Comparison of ENCODE assay signal across 18 cellular contexts in the genomic region with DNA sequence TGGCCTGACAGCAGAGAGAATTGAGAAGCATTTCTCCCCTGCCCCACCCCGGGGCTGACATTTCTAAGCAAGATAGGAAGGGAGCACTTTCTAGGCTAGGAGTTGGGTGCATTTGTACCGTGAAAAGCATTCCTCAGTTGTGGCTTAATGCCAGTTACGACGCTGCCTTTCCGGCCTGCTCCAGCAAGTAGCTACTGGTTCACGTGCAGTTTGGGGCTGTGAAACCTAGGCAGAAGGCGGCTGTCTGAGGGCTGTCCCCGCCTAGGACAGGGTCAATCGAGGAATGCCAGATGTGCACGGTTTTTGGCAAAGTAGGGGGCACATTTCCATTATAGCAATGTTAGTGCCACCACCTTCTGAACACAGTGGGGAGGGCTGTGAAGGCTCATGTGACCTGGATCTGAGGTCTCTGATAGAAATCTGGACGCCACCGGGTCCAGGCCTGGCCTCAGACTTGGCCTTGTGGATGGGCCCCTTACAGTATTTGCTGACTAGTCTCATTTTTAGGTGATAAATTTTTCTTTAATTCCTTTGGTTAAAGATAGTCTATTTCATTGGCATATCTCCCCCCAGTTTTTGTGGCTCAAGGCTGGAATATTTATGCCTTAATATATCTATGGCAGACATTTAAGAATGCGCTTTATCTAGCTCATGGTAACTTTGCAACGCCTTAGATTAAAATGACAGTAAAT.
DNase-seq lines count a peak whose midpoint lies in the region; ATAC-seq, FAIRE-seq and TF ChIP-seq lines count a peak whose summit lies in the region.
"Had no signal": no experiment of that assay in that cellular context is flagged by ENCODE, and none has a peak within 500 bp of the region (broad histone marks: within the 10 kb centered on the region; RNA-seq: fewer than 3 reads in every experiment).

No MANE protein-coding gene starts in this region.

- H3K4me2 ChIP-seq in H1 (ENCODE audit: insufficient read depth in 1 of 2, low read depth in 2 of 2, low read length in 2 of 2) (no peak overlapping the region), keratinocyte (ENCODE audit: control insufficient read depth, extremely low read depth, insufficient read depth, low read depth, low read length) (peak overlapping the region; percentile 22)
- H3K4me2 ChIP-seq: BLaER1 treated with 17β-estradiol and CSF1 and Interleukin-3, amounts not matched to agents 10 nM and 100 nM had no signal

- no peak overlapping the region for H3K4me3 Mint-ChIP-seq in activated CD8-positive, alpha-beta memory T cell treated with anti-CD3 and anti-CD28 coated beads, Interleukin-2, amount 10 ng/mL, durations not matched to agents 7 days and 5 days

- peaks cover 25% of the 10 kb centered on the region for H3K4me1 Mint-ChIP-seq in activated CD8-positive, alpha-beta memory T cell treated with anti-CD3 and anti-CD28 coated beads, Interleukin-2, amount 10 ng/mL, durations not matched to agents 7 days and 5 days

- no peak overlapping the region for H3K18ac ChIP-seq in H1 (ENCODE audit: extremely low read depth, low read length)

- H3K9me3 ChIP-seq in H1 (ENCODE audit: insufficient read depth in 2 of 2, low read depth in 1 of 2, low read length in 1 of 2) (no peaks in the 10 kb centered on the region), keratinocyte (ENCODE audit: control insufficient read depth, low read depth, low read length) (no peaks in the 10 kb centered on the region), thoracic aorta (no peaks in the 10 kb centered on the region), HAP-1 (no peaks in the 10 kb centered on the region)
- H3K9me3 ChIP-seq: Peyer's patch had no signal

- POLR2A ChIA-PET in H1 (lab: Charles Lee; ENCODE audit: partially characterized antibody): no interaction called here

- H3K14ac ChIP-seq in H1 (ENCODE audit: insufficient read length): no peak overlapping the region

- H2BK20ac ChIP-seq in H1 (ENCODE audit: low read length): no peak overlapping the region

- H3K23ac ChIP-seq in H1 (ENCODE audit: insufficient read length): no peak overlapping the region

- H3K79me2 ChIP-seq in H1 (ENCODE audit: control insufficient read depth in 1 of 2, insufficient read depth in 2 of 2, low read length in 2 of 2) (no peaks in the 10 kb centered on the region), keratinocyte (ENCODE audit: control insufficient read depth, insufficient read depth, low read length) (no peaks in the 10 kb centered on the region)

- no peak overlapping the region for H3K27ac Mint-ChIP-seq in activated CD8-positive, alpha-beta memory T cell treated with anti-CD3 and anti-CD28 coated beads, Interleukin-2, amount 10 ng/mL, durations not matched to agents 7 days and 5 days

- WGBS in H1 (ENCODE audit: extremely low coverage in 1 of 2, insufficient coverage in 1 of 2, insufficient read length in 1 of 2, insufficient replicate concordance in 2 of 2, low coverage in 1 of 2, low lambda C conversion rate in 2 of 2, missing lambda C conversion rate in 1 of 2), 2 experiments: 90% methylated on average over 14 of the region's 14 CpGs; no CpG with 5 or more reads in 1 of the 2 experiments

- no peak for TF ChIP-seq RAD21 in H1 (IDR thresholded peaks at IDR 0.05 in 1 of 2, conservative IDR thresholded peaks at IDR 0.05 in 1 of 2; ENCODE audit: low read depth in 2 of 2, low read length in 2 of 2)

- H3K4me1 ChIP-seq in H1 (replicated peaks in 1 of 4; ENCODE audit: control insufficient read depth in 3 of 4, insufficient read depth in 4 of 4, low read length in 3 of 4) (peaks cover 0 to 9% (median 6%) of the 10 kb centered on the region in 4 experiments; a peak in 6 of 7 replicates), keratinocyte (ENCODE audit: control insufficient read depth, extremely low read depth, insufficient read depth, low read length) (peaks cover 37% of the 10 kb centered on the region), thoracic aorta (ENCODE audit: control insufficient read depth in 1 of 2, low read depth in 2 of 2) (peaks cover 5 to 24% of the 10 kb centered on the region in 2 donors), HAP-1 (peaks cover 7% of the 10 kb centered on the region)

- H4K20me1 ChIP-seq in H1 (replicated peaks in 1 of 2; ENCODE audit: control insufficient read depth in 1 of 2, insufficient read depth in 2 of 2, low read length in 2 of 2) (no peaks in the 10 kb centered on the region), keratinocyte (ENCODE audit: control insufficient read depth, extremely low read depth, insufficient read depth, low read length) (no peaks in the 10 kb centered on the region)

- ATAC-seq in activated CD8-positive, alpha-beta memory T cell treated with anti-CD3 and anti-CD28 coated beads, Interleukin-2, amount 10 ng/mL, durations not matched to agents 7 days and 5 days: no peak
- ATAC-seq in thoracic aorta (ENCODE audit: insufficient number of reproducible peaks, low FRiP score, low read depth): no peak

- no peaks in the 10 kb centered on the region for H3K9me3 Mint-ChIP-seq in activated CD8-positive, alpha-beta memory T cell treated with anti-CD3 and anti-CD28 coated beads, Interleukin-2, amount 10 ng/mL, durations not matched to agents 7 days and 5 days (ENCODE audit: low read depth)

- H3K4me3 ChIP-seq in H1 (ENCODE audit: extremely low read depth in 1 of 4, insufficient read depth in 2 of 4, low read depth in 3 of 4, low read length in 4 of 4) (no peak overlapping the region), keratinocyte (ENCODE audit: control insufficient read depth in 2 of 3, extremely low read depth in 1 of 3, insufficient read depth in 2 of 3, low read depth in 1 of 3, low read length in 3 of 3) (no peak overlapping the region), thoracic aorta (no peak overlapping the region), HAP-1 (no peak overlapping the region)
- H3K4me3 ChIP-seq: BLaER1 treated with 17β-estradiol and CSF1 and Interleukin-3, amounts not matched to agents 10 nM and 100 nM; Peyer's patch had no signal

- H4K91ac ChIP-seq in H1 (replicated peaks; ENCODE audit: insufficient read length, low read length): no peak overlapping the region

- H3K9me1 ChIP-seq in keratinocyte (ENCODE audit: control insufficient read depth, extremely low read depth, insufficient read depth, low read length): no peaks in the 10 kb centered on the region

- dilution Hi-C loops in keratinocyte (cut with MboI; ENCODE audit: extremely low pct_ligation_motif_present, low sequenced_read_pairs): no loop called here

- H3K9ac ChIP-seq in H1 (replicated peaks in 1 of 4; ENCODE audit: extremely low read depth in 1 of 4, low read depth in 3 of 4, low read length in 3 of 4) (no peak overlapping the region), keratinocyte (ENCODE audit: control insufficient read depth, extremely low read depth, insufficient read depth, low read length) (no peak overlapping the region)
- H3K9ac ChIP-seq: BLaER1 treated with 17β-estradiol and CSF1 and Interleukin-3, amounts not matched to agents 10 nM and 100 nM had no signal

- DNase-seq in activated CD8-positive, alpha-beta memory T cell treated with anti-CD3 and anti-CD28 coated beads for 24 hours: peak; percentile 48
- DNase-seq in activated CD8-positive, alpha-beta memory T cell treated with anti-CD3 and anti-CD28 coated beads, Interleukin-2, amount 10 ng/mL, durations not matched to agents 7 days and 5 days: no peak
- DNase-seq in H1 (ENCODE audit: low read depth in 1 of 2, low spot score in 2 of 2) (no peak), keratinocyte (ENCODE audit: low read depth, low spot score) (no peak), thoracic aorta (ENCODE audit: low spot score) (no peak), HAP-1 (ENCODE audit: low spot score in 2 of 2) (no peak), frontal cortex (ENCODE audit: low spot score in 2 of 2) (no peak), D721Med (ENCODE audit: insufficient read length, low spot score) (no peak)
- DNase-seq: DMS153, MM.1S, NCI-H1105, NCI-H1694 treated with DMSO at 0.1 percent for 48 hours, NCI-H2171, NCI-H510A, Peyer's patch had no signal

- peaks cover 66% of the 10 kb centered on the region for H3K36me3 Mint-ChIP-seq in activated CD8-positive, alpha-beta memory T cell treated with anti-CD3 and anti-CD28 coated beads, Interleukin-2, amount 10 ng/mL, durations not matched to agents 7 days and 5 days

- TF ChIP-seq EP300 in H1 (IDR thresholded peaks at IDR 0.05; ENCODE audit: borderline replicate concordance in 1 of 2, low read depth in 2 of 2, low read length in 2 of 2): no peak

- H2AFZ ChIP-seq in H1 (ENCODE audit: low read length) (no peak overlapping the region), keratinocyte (ENCODE audit: control insufficient read depth, low read length) (no peak overlapping the region)

- no peaks in the 10 kb centered on the region for H3K79me1 ChIP-seq in H1 (ENCODE audit: low read depth, low read length)

- 0 out of 2 replicates have a peak overlapping the region, but pooled peaks have one; percentile 28 for H2BK12ac ChIP-seq in H1 (ENCODE audit: low read depth, low read length)

- H3K27ac ChIP-seq in H1 (ENCODE audit: low read depth, low read length): no peak overlapping the region
- no peak overlapping the region for H3K27ac ChIP-seq in keratinocyte (ENCODE audit: control insufficient read depth, insufficient read depth, low read length)
- H3K27ac ChIP-seq in thoracic aorta: peak overlapping the region; percentile 10 to 14
- H3K27ac ChIP-seq: 22Rv1; BLaER1 treated with 17β-estradiol and CSF1 and Interleukin-3, amounts not matched to agents 10 nM and 100 nM; Peyer's patch had no signal

- no peak for TF ChIP-seq CTCF in H1 (IDR thresholded peaks at IDR 0.05; ENCODE audit: control extremely low read depth in 1 of 3, insufficient read depth in 1 of 3, low read depth in 1 of 3, low read length in 3 of 3)
- no peak for TF ChIP-seq CTCF in keratinocyte (optimal IDR thresholded peaks at IDR 0.05 in 1 of 3, IDR thresholded peaks at IDR 0.05 in 1 of 3, conservative IDR thresholded peaks at IDR 0.05 in 1 of 3; ENCODE audit: extremely low read depth in 1 of 3, insufficient read depth in 2 of 3, low read length in 3 of 3)
- no peak for TF ChIP-seq CTCF in thoracic aorta (IDR thresholded peaks at IDR 0.05)
- TF ChIP-seq CTCF in D721Med (IDR thresholded peaks at IDR 0.05; ENCODE audit: insufficient read depth, missing control alignments): no peak

- TF ChIP-seq POLR2A in H1 (IDR thresholded peaks at IDR 0.05; ENCODE audit: control extremely low read depth in 1 of 2, low read depth in 2 of 2, low read length in 2 of 2): no peak

- no peaks in the 10 kb centered on the region for H3K23me2 ChIP-seq in H1 (ENCODE audit: low read depth, low read length)

- H3K27me3 Mint-ChIP-seq in activated CD8-positive, alpha-beta memory T cell treated with anti-CD3 and anti-CD28 coated beads, Interleukin-2, amount 10 ng/mL, durations not matched to agents 7 days and 5 days: no peaks in the 10 kb centered on the region

- no peak overlapping the region for H4K8ac ChIP-seq in H1 (ENCODE audit: extremely low read depth, insufficient read depth, low read length)

- H3K27me3 ChIP-seq in H1 (replicated peaks in 1 of 4; ENCODE audit: control insufficient read depth in 3 of 4, extremely low read depth in 1 of 4, insufficient read depth in 3 of 4, low read length in 3 of 4) (no peaks in the 10 kb centered on the region), keratinocyte (ENCODE audit: control insufficient read depth, extremely low read depth, insufficient read depth, low read length) (no peaks in the 10 kb centered on the region), thoracic aorta (replicated peaks; ENCODE audit: insufficient read depth) (no peaks in the 10 kb centered on the region), HAP-1 (ENCODE audit: low read depth) (no peaks in the 10 kb centered on the region)
- H3K27me3 ChIP-seq: Peyer's patch had no signal

- H2BK120ac ChIP-seq in H1 (replicated peaks; ENCODE audit: low read depth, low read length): no peak overlapping the region

- H3K36me3 ChIP-seq in H1 (ENCODE audit: control insufficient read depth in 2 of 4, insufficient read depth in 4 of 4, low read length in 3 of 4) (peaks cover 0 to 7% (median 0%) of the 10 kb centered on the region in 4 experiments; a peak in 4 of 8 replicates), keratinocyte (ENCODE audit: control insufficient read depth in 2 of 2, extremely low read depth in 1 of 2, insufficient read depth in 2 of 2, low read length in 2 of 2) (peaks cover 18 to 21% of the 10 kb centered on the region in 2 experiments), thoracic aorta (no peaks in the 10 kb centered on the region), HAP-1 (replicated peaks) (peaks cover 8% of the 10 kb centered on the region)

- in situ Hi-C loops in HAP-1 (cut with MboI; ENCODE audit: low sequenced_read_pairs): no loop called here

- H4K5ac ChIP-seq in H1 (ENCODE audit: insufficient read length, low read depth, low read length): no peak overlapping the region

- H2BK5ac ChIP-seq in H1 (ENCODE audit: low read depth, low read length): no peak overlapping the region

- no peak overlapping the region for H3K4ac ChIP-seq in H1 (replicated peaks; ENCODE audit: insufficient read length, low read depth, low read length)

- no peak overlapping the region for H3K56ac ChIP-seq in H1 (replicated peaks; ENCODE audit: insufficient read length, low read depth, low read length)

- no peak overlapping the region for H2BK15ac ChIP-seq in H1 (ENCODE audit: low read length)

- FAIRE-seq in H1 (lab: Jason Lieb, UNC) (no peak), keratinocyte (lab: Jason Lieb, UNC) (peak; percentile 83), frontal cortex (lab: Jason Lieb, UNC) (no peak), D721Med (lab: Jason Lieb, UNC) (no peak)
- FAIRE-seq: H54 had no signal

- H2AK5ac ChIP-seq in H1 (ENCODE audit: low read depth, low read length): no peak overlapping the region

- CTCF ChIA-PET in activated CD8-positive, alpha-beta memory T cell treated with anti-CD3 and anti-CD28 coated beads, Interleukin-2, amount 10 ng/mL, durations not matched to agents 7 days and 5 days (lab: Charles Lee): no interaction called here
- CTCF ChIA-PET in H1 (lab: Charles Lee; ENCODE audit: partially characterized antibody): interaction anchor here (1.1 to 1.2 kb wide), 3 partner anchors 9 to 40 kb away, joined by 3 to 6 read pairs (median 5); no protein-coding TSS in a partner anchor

Comparison
In these comparisons a context has a peak if more than half of its experiments do, and no peak if none do; other contexts are left out.
1. H3K27ac ChIP-seq: peak in thoracic aorta (2 of 2); none in H1 (single experiment) and keratinocyte (single experiment).